1 cellular context compared by ENCODE assay signal in genomic region chr16:4913774-4914525, GRCh38.
TF ChIP-seq lines count a peak whose summit lies in the region.

No MANE protein-coding gene starts in this region.

TF ChIP-seq in H1, 55 proteins besides CTCF, POLR2A, EP300 and RAD21:
- TF ChIP-seq HDAC2 (IDR thresholded peaks at IDR 0.05; ENCODE audit: borderline replicate concordance in 1 of 2, low read depth in 2 of 2, low read length in 2 of 2) (no peak), GTF2F1 (IDR thresholded peaks at IDR 0.05; ENCODE audit: borderline replicate concordance, low read depth, low read length) (no peak), CHD2 (IDR thresholded peaks at IDR 0.05; ENCODE audit: low read length) (no peak), E2F6 (IDR thresholded peaks at IDR 0.05) (no peak), JUN (IDR thresholded peaks at IDR 0.05; ENCODE audit: low read depth, low read length) (no peak), KDM4A (IDR thresholded peaks at IDR 0.05; ENCODE audit: low read depth, low read length, severe bottlenecking) (no peak), NRF1 (IDR thresholded peaks at IDR 0.05; ENCODE audit: low read depth, low read length) (no peak), BACH1 (IDR thresholded peaks at IDR 0.05; ENCODE audit: low read length) (no peak), SAP30 (IDR thresholded peaks at IDR 0.05; ENCODE audit: insufficient read depth, insufficient replicate concordance, low read length) (no peak), NANOG (IDR thresholded peaks at IDR 0.05; ENCODE audit: insufficient read depth, low read depth, low read length, poor library complexity, severe bottlenecking) (no peak), HDAC6 (IDR thresholded peaks at IDR 0.05; ENCODE audit: low read depth, low read length) (no peak), ATF3 (IDR thresholded peaks at IDR 0.05; ENCODE audit: insufficient read depth, low read depth, low read length) (no peak)
